ENCODE assay signal across 30 cellular contexts in genomic region chrX:115901241-115901640, GRCh38.
"Had no signal": no experiment of that assay in that cellular context is flagged by ENCODE, and none has a peak within 500 bp of the region (broad histone marks: within the 10 kb centered on the region; RNA-seq: fewer than 3 reads in every experiment).

No MANE protein-coding gene starts in this region.

- ATAC-seq: activated CD4-positive, CD25-positive, alpha-beta regulatory T cell treated with anti-CD3 and anti-CD28 coated beads, Interleukin-2, amount 50 U/mL, for 24 hours; activated CD8-positive, alpha-beta T cell treated with anti-CD3 and anti-CD28 coated beads for 36 hours; activated naive CD8-positive, alpha-beta T cell treated with anti-CD3 and anti-CD28 coated beads, Interleukin-2, amount 50 U/mL, for 24 hours; activated T-cell treated with anti-CD3 and anti-CD28 coated beads, Interleukin-2, amount 50 U/mL, for 4 hours; activated T-helper 17 cell treated with anti-CD3 and anti-CD28 coated beads, Interleukin-2, amount 50 U/mL, for 72 hours; body of pancreas; gastroesophageal sphincter; heart right ventricle; T-helper 17 cell had no signal

- H3K4me1 Mint-ChIP-seq: activated naive CD4-positive, alpha-beta T cell treated with anti-CD3 and anti-CD28 coated beads, Interleukin-2, amount 50 U/mL, for 24 hours; activated naive CD8-positive, alpha-beta T cell treated with anti-CD3 and anti-CD28 coated beads for 36 hours; activated naive CD8-positive, alpha-beta T cell treated with anti-CD3 and anti-CD28 coated beads, Interleukin-2, amount 50 U/mL, for 24 hours; activated T-helper 17 cell treated with anti-CD3 and anti-CD28 coated beads, Interleukin-2, amount 50 U/mL, for 72 hours; T-helper 17 cell had no signal

- H3K36me3 Mint-ChIP-seq: activated naive CD8-positive, alpha-beta T cell treated with anti-CD3 and anti-CD28 coated beads for 36 hours had no signal

- DNase-seq: activated B cell treated with CpG ODN at 0.5 μM for 24 hours; activated CD4-positive, alpha-beta T cell treated with anti-CD3 and anti-CD28 coated beads for 48 hours; activated CD4-positive, alpha-beta T cell treated with anti-CD3 and anti-CD28 coated beads, Interleukin-2, amount 50 U/mL, for 1 hour; activated CD4-positive, alpha-beta T cell treated with anti-CD3 and anti-CD28 coated beads, Interleukin-2, amount 50 U/mL, for 48 hours; activated CD8-positive, alpha-beta memory T cell treated with anti-CD3 and anti-CD28 coated beads for 24 hours; activated CD8-positive, alpha-beta T cell treated with anti-CD3 and anti-CD28 coated beads for 36 hours; activated effector memory CD4-positive, alpha-beta T cell treated with Interleukin-2 at 50 U/mL for 16 hours; activated gamma-delta T cell treated with Interleukin-2 at 50 U/mL for 16 hours; activated naive CD4-positive, alpha-beta T cell treated with Interleukin-2 at 50 U/mL for 16 hours; activated naive CD8-positive, alpha-beta T cell treated with anti-CD3 and anti-CD28 coated beads for 36 hours; activated naive CD8-positive, alpha-beta T cell treated with anti-CD3 and anti-CD28 coated beads, Interleukin-2, amount 50 U/mL, for 24 hours; activated T-cell treated with anti-CD3 and anti-CD28 coated beads, Interleukin-2, amount 50 U/mL, for 4 hours; adrenal gland; amygdala; body of pancreas; caudate nucleus; cortex of kidney; dermis blood vessel endothelial cell; effector CD8-positive, alpha-beta T cell; esophagus squamous epithelium; foreskin melanocyte; heart right ventricle; T-helper 17 cell; T1000; WERI-Rb-1 had no signal

- H3K9me3 Mint-ChIP-seq: activated B cell treated with CpG ODN at 0.5 μM for 24 hours; activated CD8-positive, alpha-beta T cell treated with anti-CD3 and anti-CD28 coated beads for 36 hours; activated naive CD4-positive, alpha-beta T cell treated with anti-CD3 and anti-CD28 coated beads, Interleukin-2, amount 50 U/mL, for 24 hours; activated naive CD8-positive, alpha-beta T cell treated with anti-CD3 and anti-CD28 coated beads for 36 hours; activated naive CD8-positive, alpha-beta T cell treated with anti-CD3 and anti-CD28 coated beads, Interleukin-2, amount 50 U/mL, for 24 hours; activated T-cell treated with anti-CD3 and anti-CD28 coated beads, Interleukin-2, amount 50 U/mL, for 4 hours; activated T-helper 17 cell treated with anti-CD3 and anti-CD28 coated beads, Interleukin-2, amount 50 U/mL, for 72 hours had no signal

- H3K27ac Mint-ChIP-seq: activated B cell treated with CpG ODN at 0.5 μM for 24 hours; activated CD8-positive, alpha-beta T cell treated with anti-CD3 and anti-CD28 coated beads for 36 hours; activated naive CD4-positive, alpha-beta T cell treated with anti-CD3 and anti-CD28 coated beads, Interleukin-2, amount 50 U/mL, for 24 hours; activated naive CD8-positive, alpha-beta T cell treated with anti-CD3 and anti-CD28 coated beads for 36 hours; activated naive CD8-positive, alpha-beta T cell treated with anti-CD3 and anti-CD28 coated beads, Interleukin-2, amount 50 U/mL, for 24 hours; activated T-helper 17 cell treated with anti-CD3 and anti-CD28 coated beads, Interleukin-2, amount 50 U/mL, for 72 hours; T-helper 17 cell; T-helper 2 cell treated with Interferon-gamma antibody and Interleukin-4, amounts not matched to agents 5 μg/mL and 100 μg/mL, for 36 hours had no signal

- H3K4me3 Mint-ChIP-seq: activated B cell treated with CpG ODN at 0.5 μM for 24 hours; activated CD8-positive, alpha-beta T cell treated with anti-CD3 and anti-CD28 coated beads for 36 hours; activated naive CD4-positive, alpha-beta T cell treated with anti-CD3 and anti-CD28 coated beads, Interleukin-2, amount 50 U/mL, for 24 hours; activated naive CD8-positive, alpha-beta T cell treated with anti-CD3 and anti-CD28 coated beads for 36 hours; activated naive CD8-positive, alpha-beta T cell treated with anti-CD3 and anti-CD28 coated beads, Interleukin-2, amount 50 U/mL, for 24 hours; activated T-cell treated with anti-CD3 and anti-CD28 coated beads, Interleukin-2, amount 50 U/mL, for 4 hours; activated T-helper 17 cell treated with anti-CD3 and anti-CD28 coated beads, Interleukin-2, amount 50 U/mL, for 72 hours; T-helper 17 cell; T-helper 2 cell treated with Interferon-gamma antibody and Interleukin-4, amounts not matched to agents 5 μg/mL and 100 μg/mL, for 36 hours had no signal

- H3K27me3 Mint-ChIP-seq: activated B cell treated with CpG ODN at 0.5 μM for 24 hours; activated CD8-positive, alpha-beta T cell treated with anti-CD3 and anti-CD28 coated beads for 36 hours; activated naive CD4-positive, alpha-beta T cell treated with anti-CD3 and anti-CD28 coated beads, Interleukin-2, amount 50 U/mL, for 24 hours; activated naive CD8-positive, alpha-beta T cell treated with anti-CD3 and anti-CD28 coated beads for 36 hours; activated naive CD8-positive, alpha-beta T cell treated with anti-CD3 and anti-CD28 coated beads, Interleukin-2, amount 50 U/mL, for 24 hours; activated T-helper 17 cell treated with anti-CD3 and anti-CD28 coated beads, Interleukin-2, amount 50 U/mL, for 72 hours; T-helper 17 cell had no signal
